ENCODE assay signal across 16 cellular contexts in the genomic region with DNA sequence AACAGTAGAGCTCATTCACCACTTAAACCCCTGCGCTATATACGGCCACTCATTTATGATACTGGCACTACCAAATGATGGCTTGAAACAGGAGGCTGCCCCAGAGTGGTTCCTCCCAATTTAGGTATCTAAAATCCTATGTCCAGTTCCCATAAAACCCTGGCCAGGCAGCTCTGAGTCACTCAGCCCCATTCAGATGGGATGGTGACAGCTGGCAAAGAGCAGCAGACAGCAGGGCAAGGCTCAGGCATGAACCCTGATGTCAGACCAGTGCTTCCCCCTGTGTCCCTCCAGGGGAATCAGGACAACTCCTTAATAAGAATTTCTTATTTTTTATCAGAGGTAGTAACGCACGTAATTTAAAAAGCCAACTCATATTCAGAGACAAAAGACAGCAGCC.
DNase-seq lines count a peak whose midpoint lies in the region; ATAC-seq and TF ChIP-seq lines count a peak whose summit lies in the region.
"Had no signal": no experiment of that assay in that cellular context is flagged by ENCODE, and none has a peak within 500 bp of the region (broad histone marks: within the 10 kb centered on the region; RNA-seq: fewer than 3 reads in every experiment).

No MANE protein-coding gene starts in this region.

- H3K36me3 ChIP-seq in Panc1 (ENCODE audit: control insufficient read depth, insufficient read depth, low read length) (no peaks in the 10 kb centered on the region), esophagus squamous epithelium (no peaks in the 10 kb centered on the region), mucosa of rectum (ENCODE audit: control insufficient read depth in 2 of 2, insufficient read depth in 2 of 2, low read length in 2 of 2) (no peaks in the 10 kb centered on the region)

- H3K4me1 Mint-ChIP-seq in type B pancreatic cell (ENCODE audit: unreplicated experiment): peaks cover 36% of the 10 kb centered on the region

- H3K9ac ChIP-seq in mucosa of rectum (ENCODE audit: low read depth in 1 of 2, low read length in 2 of 2): no peak overlapping the region

- H3K4me1 ChIP-seq in Panc1 (ENCODE audit: control insufficient read depth, insufficient read depth, low read length): peaks cover 35% of the 10 kb centered on the region
- peaks cover 0 to 38% (median 21%) of the 10 kb centered on the region in 3 donors for H3K4me1 ChIP-seq in esophagus squamous epithelium
- H3K4me1 ChIP-seq in mucosa of rectum (ENCODE audit: control insufficient read depth in 2 of 2, insufficient read depth in 2 of 2, low read length in 2 of 2): peaks cover 10 to 26% of the 10 kb centered on the region in 2 donors

- CTCF ChIA-PET in Panc1 (lab: Charles Lee): interaction anchor here (0.6 kb wide), 1 partner anchor 726 kb away, joined by 3 read pairs; no protein-coding TSS in a partner anchor

- H3K27ac ChIP-seq in Panc1 (ENCODE audit: low read length): peak overlapping the region; percentile 99
- peak overlapping the region in 3 of 4 donors; percentile 66 to 76 (median 75) for H3K27ac ChIP-seq in esophagus squamous epithelium
- H3K27ac ChIP-seq in mucosa of rectum (ENCODE audit: low read depth in 2 of 2, low read length in 2 of 2): peak overlapping the region; percentile 6 to 40
- H3K27ac ChIP-seq: SK-N-MC had no signal

- H3K9me3 ChIP-seq in Panc1 (ENCODE audit: control insufficient read depth, insufficient read depth, low read depth, low read length) (peaks cover 6% of the 10 kb centered on the region; the same call in 1 of the 2 replicates), esophagus squamous epithelium (no peaks in the 10 kb centered on the region), mucosa of rectum (ENCODE audit: control insufficient read depth in 2 of 2, low read length in 2 of 2) (no peaks in the 10 kb centered on the region)
- H3K9me3 ChIP-seq: body of pancreas had no signal

- ATAC-seq in Panc1: no peak
- no peak for ATAC-seq in GM18517 (IDR thresholded peaks at IDR 0.05; ENCODE audit: unreplicated experiment)
- no peak for ATAC-seq in GM19351 (IDR thresholded peaks at IDR 0.05; ENCODE audit: unreplicated experiment)
- ATAC-seq: activated T-cell treated with anti-CD3 and anti-CD28 coated beads, Interleukin-2, amount 50 U/mL, for 4 hours; body of pancreas; GM12878; natural killer cell treated with Interleukin-12 subunit alpha and Interleukin-12 subunit beta and Interleukin-15 and Interleukin-18, amount 100 ng/mL, for 72 hours had no signal

- H3K27me3 ChIP-seq in Panc1 (ENCODE audit: control insufficient read depth, insufficient read depth, low read length) (no peaks in the 10 kb centered on the region), esophagus squamous epithelium (no peaks in the 10 kb centered on the region), mucosa of rectum (ENCODE audit: control insufficient read depth in 2 of 2, insufficient read depth in 2 of 2, low read length in 2 of 2) (no peaks in the 10 kb centered on the region)
- H3K27me3 ChIP-seq: body of pancreas had no signal

- no peaks in the 10 kb centered on the region for H3K36me3 Mint-ChIP-seq in type B pancreatic cell
- H3K36me3 Mint-ChIP-seq: natural killer cell treated with Interleukin-12 subunit alpha and Interleukin-12 subunit beta and Interleukin-15 and Interleukin-18, amount 100 ng/mL, for 72 hours had no signal

- POLR2A ChIA-PET in Panc1 (lab: Charles Lee): no interaction called here

- no peak overlapping the region for H3K4me3 ChIP-seq in Panc1 (ENCODE audit: low read depth in 2 of 2, low read length in 2 of 2)
- H3K4me3 ChIP-seq in esophagus squamous epithelium: no peak overlapping the region
- no peak overlapping the region for H3K4me3 ChIP-seq in mucosa of rectum (ENCODE audit: low read length in 2 of 2)
- H3K4me3 ChIP-seq: body of pancreas, GM12878, SK-N-MC had no signal

- TF ChIP-seq POLR2A in esophagus squamous epithelium (IDR thresholded peaks at IDR 0.05): no peak

- peaks cover 5% of the 10 kb centered on the region for H3K9me3 Mint-ChIP-seq in type B pancreatic cell
- H3K9me3 Mint-ChIP-seq: natural killer cell treated with Interleukin-12 subunit alpha and Interleukin-12 subunit beta and Interleukin-15 and Interleukin-18, amount 100 ng/mL, for 72 hours had no signal

- WGBS in esophagus squamous epithelium, 2 donors: 70 to 76% methylated on average over 3 to 4 of the region's 4 CpGs

- peak overlapping the region; percentile 15 for H3K27ac Mint-ChIP-seq in type B pancreatic cell
- H3K27ac Mint-ChIP-seq: natural killer cell treated with Interleukin-12 subunit alpha and Interleukin-12 subunit beta and Interleukin-15 and Interleukin-18, amount 100 ng/mL, for 72 hours had no signal

- in situ Hi-C loops in Panc1 (cut with HindIII; ENCODE audit: low pct_unique_long_range_greater_than_20kb, low sequenced_read_pairs): no loop called here

- intact Hi-C loops in Panc1 (cut with micrococcal nuclease; ENCODE audit: unreplicated experiment): loop anchor here (5.0 kb wide), 1 partner anchor 50 kb away; no protein-coding TSS in a partner anchor
- intact Hi-C loops in esophagus squamous epithelium (cut with DNase I): no loop called here

- H3K4me3 Mint-ChIP-seq in type B pancreatic cell: no peak overlapping the region
- H3K4me3 Mint-ChIP-seq: activated T-cell treated with anti-CD3 and anti-CD28 coated beads, Interleukin-2, amount 50 U/mL, for 4 hours; natural killer cell treated with Interleukin-12 subunit alpha and Interleukin-12 subunit beta and Interleukin-15 and Interleukin-18, amount 100 ng/mL, for 72 hours had no signal

- no peaks in the 10 kb centered on the region for H3K27me3 Mint-ChIP-seq in type B pancreatic cell

- DNase-seq in Panc1 (ENCODE audit: low read depth, low spot score): no peak
- DNase-seq in esophagus squamous epithelium (lab: John Stamatoyannopoulos, UW): no peak
- DNase-seq in type B pancreatic cell (ENCODE audit: extremely low spot score, unreplicated experiment): no peak
- DNase-seq in NCI-H2171 (lab: John Stamatoyannopoulos, UW): no peak
- no peak for DNase-seq in activated CD4-positive, alpha-beta T cell treated with anti-CD3 and anti-CD28 coated beads for 1 hour
- DNase-seq: activated CD4-positive, CD25-positive, alpha-beta regulatory T cell; activated T-cell treated with anti-CD3 and anti-CD28 coated beads, Interleukin-2, amount 50 U/mL, for 4 hours; NCI-H510A; stimulated activated naive CD4-positive, alpha-beta T cell treated with Interleukin-2 at 50 U/mL for 16 hours had no signal

- TF ChIP-seq CTCF in Panc1 (IDR thresholded peaks at IDR 0.05): no peak
- TF ChIP-seq CTCF in esophagus squamous epithelium (IDR thresholded peaks at IDR 0.05): no peak
- TF ChIP-seq CTCF in type B pancreatic cell (conservative IDR thresholded peaks at IDR 0.05): no peak

- BruUV-seq in Panc1 (replicated peaks; lab: Mats Ljungman, UMichigan): no TSS peak

Comparison
In these comparisons a context has a peak if more than half of its experiments do, and no peak if none do; other contexts are left out.
1. H3K27ac ChIP-seq: peak in every context shown above with its lines; median percentile 99 in Panc1; 75 in esophagus squamous epithelium; 23 in mucosa of rectum.